8 cellular contexts compared by ENCODE assay signal in the genomic region with DNA sequence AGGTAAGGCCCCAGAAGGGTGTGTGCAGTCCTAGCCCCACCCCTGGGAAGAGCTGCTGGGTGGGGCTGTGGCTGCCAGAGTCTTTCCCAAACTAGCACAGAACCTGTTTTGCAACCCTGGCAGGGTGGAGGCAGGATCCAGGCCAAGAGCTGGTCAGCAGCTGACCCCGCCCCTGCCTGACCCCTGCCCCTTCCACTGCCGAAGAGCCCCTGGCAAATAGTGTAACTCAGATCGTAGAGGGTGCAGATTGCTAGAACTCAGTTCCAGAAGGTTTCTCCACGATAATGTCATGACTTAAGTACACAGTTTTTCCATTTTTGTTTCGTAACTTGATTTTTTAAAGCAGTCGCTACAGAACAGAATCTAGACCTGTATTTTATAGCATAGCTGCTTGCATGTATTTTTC. TPM values are rescaled to one million over a fixed set of nuclear protein-coding genes. Genes with fewer than 3 reads are reported as not detected.
DNase-seq lines count a peak whose midpoint lies in the region; ATAC-seq and TF ChIP-seq lines count a peak whose summit lies in the region.

No MANE protein-coding gene starts in this region.

- no peak for TF ChIP-seq CTCF in GM23338 (conservative IDR thresholded peaks at IDR 0.05; ENCODE audit: low read depth in 2 of 2)
- TF ChIP-seq CTCF in fibroblast of the aortic adventitia (IDR thresholded peaks at IDR 0.05; ENCODE audit: insufficient read depth, low read length), result no peak
- TF ChIP-seq CTCF in ovary (IDR thresholded peaks at IDR 0.05), result no peak

- H3K27ac ChIP-seq in GM23338 (ENCODE audit: low read depth) (peak overlapping the region; percentile 93; the same call in 1 of the 2 replicates), ovary (peak overlapping the region; percentile 23 to 82)

- H3K36me3 ChIP-seq in GM23338 (ENCODE audit: insufficient read depth) (no peaks in the 10 kb centered on the region), ovary (no peaks in the 10 kb centered on the region)

- H3K27ac Mint-ChIP-seq in GM23338 (peak overlapping the region; percentile 97), T-cell (peak overlapping the region; percentile 93 to 96)

- TF ChIP-seq POLR2A in ovary (IDR thresholded peaks at IDR 0.05), result no peak

- H4K20me1 ChIP-seq in GM23338 (replicated peaks; ENCODE audit: insufficient read depth), result peaks cover 2% of the 10 kb centered on the region; the same call in 1 of the 2 replicates

- no peaks in the 10 kb centered on the region for H3K9me3 Mint-ChIP-seq in GM23338
- no peaks in the 10 kb centered on the region for H3K9me3 Mint-ChIP-seq in T-cell

- intact Hi-C loops in ovary (cut with DNase I), result loop anchor here in 2 of 4 donors (5.0 to 10.0 kb wide), 2 partner anchors 84 to 86 kb away; no protein-coding TSS in a partner anchor

- H3K27me3 Mint-ChIP-seq in GM23338 (ENCODE audit: insufficient read depth, low read depth, poor library complexity) (peaks cover 10% of the 10 kb centered on the region), T-cell (no peaks in the 10 kb centered on the region)

- H3K4me3 Mint-ChIP-seq in GM23338 (peak overlapping the region; percentile 59), T-cell (peak overlapping the region; percentile 66 to 90 (median 70))

- peaks cover 24% of the 10 kb centered on the region for H3K4me1 ChIP-seq in GM23338 (ENCODE audit: insufficient read depth)
- H3K4me1 ChIP-seq in ovary (ENCODE audit: insufficient read depth), result peaks cover 53% of the 10 kb centered on the region

- H3K4me1 Mint-ChIP-seq in GM23338 (peaks cover 43% of the 10 kb centered on the region), T-cell (peaks cover 53 to 67% (median 63%) of the 10 kb centered on the region in 3 donors)

- CTCF ChIA-PET in T-cell (lab: Charles Lee), result interaction anchor here (0.5 to 4.8 kb wide), 9 partner anchors 9 to 211 kb away, joined by 3 to 24 read pairs (median 4); a partner anchor contains a TSS

- ATAC-seq in GM23338 (peak; percentile 69), T-cell (replicated peaks in 1 of 4) (no peak), HG03469 (IDR thresholded peaks at IDR 0.05; ENCODE audit: unreplicated experiment) (no peak), HG03442 (IDR thresholded peaks at IDR 0.05; ENCODE audit: unreplicated experiment) (no peak)

- no peak overlapping the region for H2AFZ ChIP-seq in GM23338

- H3F3A ChIP-seq in GM23338 (replicated peaks; ENCODE audit: low read depth), result peaks cover 5% of the 10 kb centered on the region; the same call in 1 of the 2 replicates

- H3K9me3 ChIP-seq in ovary, result no peaks in the 10 kb centered on the region

- no peak for TF ChIP-seq EP300 in ovary (IDR thresholded peaks at IDR 0.05)

- H3K36me3 Mint-ChIP-seq in GM23338 (ENCODE audit: low read depth), result peaks cover 13% of the 10 kb centered on the region; the same call in 2 of the 3 replicates
- H3K36me3 Mint-ChIP-seq in T-cell, result peaks cover 7% of the 10 kb centered on the region

- H3K79me2 ChIP-seq in GM23338 (replicated peaks; ENCODE audit: insufficient read depth), result peaks cover 10% of the 10 kb centered on the region

- 7 to 9% (median 7%) methylated on average over 6 of the region's 6 CpGs for WGBS in ovary, 3 donors

- DNase-seq in GM23338 (ENCODE audit: low spot score) (peak; percentile 64), T-cell (no peak), fibroblast of the aortic adventitia (ENCODE audit: low read depth) (peak; percentile 69), ovary (peak; percentile 78 to 86 (median 81)), C1 segment of cervical spinal cord (lab: John Stamatoyannopoulos, UW) (no peak)
- no peak for DNase-seq in stimulated activated CD4-positive, alpha-beta T cell treated with anti-CD3 and anti-CD28 coated beads, Interleukin-2, amount 100 ng/mL, for 48 hours

- H3K9me2 ChIP-seq in GM23338 (ENCODE audit: insufficient read depth), result no peaks in the 10 kb centered on the region

- H3K4me3 ChIP-seq in GM23338 (peak overlapping the region; percentile 38), fibroblast of the aortic adventitia (ENCODE audit: low read depth, low read length) (peak overlapping the region; percentile 44), ovary (peak overlapping the region; percentile 24)

- H3K27me3 ChIP-seq in GM23338 (ENCODE audit: insufficient read depth), result no peaks in the 10 kb centered on the region
- H3K27me3 ChIP-seq in ovary, result no peaks in the 10 kb centered on the region

- POLR2A ChIA-PET in T-cell (lab: Charles Lee), result interaction anchor here (0.5 to 1.3 kb wide), 7 partner anchors 12 to 759 kb away, joined by 3 to 5 read pairs (median 3); a partner anchor contains a TSS

- peak overlapping the region; percentile 80 for H3K4me2 ChIP-seq in GM23338

TF ChIP-seq in GM23338, 12 proteins besides CTCF, POLR2A, EP300 and RAD21 (continues in another document):
- TF ChIP-seq JUNB (IDR thresholded peaks at IDR 0.05; ENCODE audit: unreplicated experiment) (no peak), POLR2AphosphoS5 (IDR thresholded peaks at IDR 0.05; ENCODE audit: low read depth) (no peak), ZNF114 (CRISPR knock-in tag; IDR thresholded peaks at IDR 0.05) (no peak)
- TF ChIP-seq, protein P1, sequence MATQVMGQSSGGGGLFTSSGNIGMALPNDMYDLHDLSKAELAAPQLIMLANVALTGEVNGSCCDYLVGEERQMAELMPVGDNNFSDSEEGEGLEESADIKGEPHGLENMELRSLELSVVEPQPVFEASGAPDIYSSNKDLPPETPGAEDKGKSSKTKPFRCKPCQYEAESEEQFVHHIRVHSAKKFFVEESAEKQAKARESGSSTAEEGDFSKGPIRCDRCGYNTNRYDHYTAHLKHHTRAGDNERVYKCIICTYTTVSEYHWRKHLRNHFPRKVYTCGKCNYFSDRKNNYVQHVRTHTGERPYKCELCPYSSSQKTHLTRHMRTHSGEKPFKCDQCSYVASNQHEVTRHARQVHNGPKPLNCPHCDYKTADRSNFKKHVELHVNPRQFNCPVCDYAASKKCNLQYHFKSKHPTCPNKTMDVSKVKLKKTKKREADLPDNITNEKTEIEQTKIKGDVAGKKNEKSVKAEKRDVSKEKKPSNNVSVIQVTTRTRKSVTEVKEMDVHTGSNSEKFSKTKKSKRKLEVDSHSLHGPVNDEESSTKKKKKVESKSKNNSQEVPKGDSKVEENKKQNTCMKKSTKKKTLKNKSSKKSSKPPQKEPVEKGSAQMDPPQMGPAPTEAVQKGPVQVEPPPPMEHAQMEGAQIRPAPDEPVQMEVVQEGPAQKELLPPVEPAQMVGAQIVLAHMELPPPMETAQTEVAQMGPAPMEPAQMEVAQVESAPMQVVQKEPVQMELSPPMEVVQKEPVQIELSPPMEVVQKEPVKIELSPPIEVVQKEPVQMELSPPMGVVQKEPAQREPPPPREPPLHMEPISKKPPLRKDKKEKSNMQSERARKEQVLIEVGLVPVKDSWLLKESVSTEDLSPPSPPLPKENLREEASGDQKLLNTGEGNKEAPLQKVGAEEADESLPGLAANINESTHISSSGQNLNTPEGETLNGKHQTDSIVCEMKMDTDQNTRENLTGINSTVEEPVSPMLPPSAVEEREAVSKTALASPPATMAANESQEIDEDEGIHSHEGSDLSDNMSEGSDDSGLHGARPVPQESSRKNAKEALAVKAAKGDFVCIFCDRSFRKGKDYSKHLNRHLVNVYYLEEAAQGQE (IDR thresholded peaks at IDR 0.05; ENCODE audit: unreplicated experiment), result no peak

RNA-seq across cellular contexts. Expression of a gene that starts 26.7 kb away (rescaled TPM):
- 32.9 and 35.6 TPM in 2 replicates for total RNA-seq in GM23338 (2014; rRNA removed; shearing (Covaris generic))
- 18.2 and 19.6 TPM in 2 replicates for polyA plus RNA-seq in GM23338 (2016; fragmentation: Nextera tagmentation; extraction: Ambion mirVana)
- total RNA-seq in T-cell, result 10 to 100 TPM; 36.2 to 57.9 (median 53.4) TPM
- total RNA-seq in fibroblast of the aortic adventitia (ENCODE audit: low replicate concordance), result 27.9 and 44.2 TPM in 2 replicates
- 100 to 1,000 TPM in 1 of 7 donors, 10 to 100 TPM in 6; 22.3 to 114 (median 87.3) TPM for total RNA-seq in ovary
- 10 to 100 TPM; 43.7 to 84.2 TPM for polyA plus RNA-seq in ovary

Comparison
In these comparisons a context has a peak if more than half of its experiments do, and no peak if none do; other contexts are left out.
1. DNase-seq: peak in GM23338 (single experiment), fibroblast of the aortic adventitia (single experiment) and ovary (5 of 5); none in T-cell (0 of 34), stimulated activated CD4-positive, alpha-beta T cell treated with anti-CD3 and anti-CD28 coated beads, Interleukin-2, amount 100 ng/mL, for 48 hours (0 of 2) and C1 segment of cervical spinal cord (0 of 14).
2. Peak in every context shown above with its lines, with median percentiles within 50 percentile points of each other: H3K4me3 ChIP-seq.